25 cellular contexts compared by ENCODE assay signal in genomic region chr10:117754770-117755510, GRCh38.
DNase-seq lines count a peak whose midpoint lies in the region; ATAC-seq, FAIRE-seq and TF ChIP-seq lines count a peak whose summit lies in the region.
"Had no signal": no experiment of that assay in that cellular context is flagged by ENCODE, and none has a peak within 500 bp of the region (broad histone marks: within the 10 kb centered on the region; RNA-seq: fewer than 3 reads in every experiment).

No MANE protein-coding gene starts in this region.

- H3K27ac ChIP-seq in H9 (ENCODE audit: insufficient read length, low read depth, low read length) (no peak overlapping the region), K562 (ENCODE audit: extremely low read depth, low read depth, low read length) (no peak overlapping the region), neural progenitor cell (no peak overlapping the region)
- H3K27ac ChIP-seq: A549, GM23248, PC-9, SJCRH30 had no signal

- POLR2A ChIA-PET in K562 (lab: Yijun Ruan, JAX), result no interaction called here

- H3K18ac ChIP-seq in H9 (ENCODE audit: insufficient read length, low read depth, low read length), result no peak overlapping the region

- H3K4me1 Mint-ChIP-seq in H9, result peaks cover 5 to 12% of the 10 kb centered on the region in 2 experiments; a peak in 3 of 4 replicates
- peaks cover 13% of the 10 kb centered on the region for H3K4me1 Mint-ChIP-seq in neural progenitor cell
- H3K4me1 Mint-ChIP-seq in natural killer cell treated with Interleukin-12 subunit alpha and Interleukin-12 subunit beta and Interleukin-15 and Interleukin-18, amount 100 ng/mL, for 72 hours (ENCODE audit: low read depth in 2 of 2), result no peaks in the 10 kb centered on the region
- H3K4me1 Mint-ChIP-seq: CD4-positive, alpha-beta memory T cell had no signal

- H3K27ac Mint-ChIP-seq in H9 (no peak overlapping the region), neural progenitor cell (peak overlapping the region; percentile 17)
- H3K27ac Mint-ChIP-seq in natural killer cell treated with Interleukin-12 subunit alpha and Interleukin-12 subunit beta and Interleukin-15 and Interleukin-18, amount 100 ng/mL, for 72 hours, result no peak overlapping the region
- H3K27ac Mint-ChIP-seq: CD4-positive, alpha-beta memory T cell had no signal

- H2AK5ac ChIP-seq in H9 (ENCODE audit: insufficient read length, low read length), result no peak overlapping the region

- no peak overlapping the region for H3K14ac ChIP-seq in H9 (ENCODE audit: insufficient read depth, low read length)

- no peak for DNase-seq in H9
- peak; percentile 66 for DNase-seq in NCI-H146 treated with DMSO at 0.1 percent for 48 hours (lab: John Stamatoyannopoulos, UW; ENCODE audit: unreplicated experiment)
- no peak for DNase-seq in K562 (ENCODE audit: extremely low read depth in 1 of 4, low spot score in 3 of 4)
- no peak for DNase-seq in neural progenitor cell (ENCODE audit: low spot score)
- DNase-seq in natural killer cell treated with Interleukin-12 subunit alpha and Interleukin-12 subunit beta and Interleukin-15 and Interleukin-18, amount 100 ng/mL, for 72 hours (ENCODE audit: low spot score), result no peak
- no peak for DNase-seq in NOMO-1 treated with DMSO at 0.1 percent for 48 hours (lab: John Stamatoyannopoulos, UW; ENCODE audit: unreplicated experiment)
- DNase-seq: C1 segment of cervical spinal cord; CD4-positive, alpha-beta memory T cell; COR-L47; GM23248; MV-4-11; NCI-H1105; NCI-H1436 treated with DMSO at 0.1 percent for 48 hours; NCI-H2029; NCI-H446; NCI-H524 treated with DMSO at 0.1 percent for 48 hours; PC-9; SJCRH30 had no signal

- no peak overlapping the region for H2BK120ac ChIP-seq in H9 (ENCODE audit: low read depth, low read length, poor library complexity, severe bottlenecking)

- no peak overlapping the region for H4K5ac ChIP-seq in H9 (ENCODE audit: insufficient read length, low read depth, low read length)

- H3K23ac ChIP-seq in H9 (ENCODE audit: insufficient read length, low read depth, low read length), result no peak overlapping the region

- no peaks in the 10 kb centered on the region for H3K79me1 ChIP-seq in H9 (ENCODE audit: insufficient read depth, low read depth, low read length, poor library complexity, severe bottlenecking)

- H3K36me3 Mint-ChIP-seq in H9 (ENCODE audit: insufficient read depth in 1 of 3, low read depth in 3 of 3) (no peaks in the 10 kb centered on the region; a peak in 1 of 7 replicates), neural progenitor cell (peaks cover 1% of the 10 kb centered on the region)
- H3K36me3 Mint-ChIP-seq in natural killer cell treated with Interleukin-12 subunit alpha and Interleukin-12 subunit beta and Interleukin-15 and Interleukin-18, amount 100 ng/mL, for 72 hours, result no peaks in the 10 kb centered on the region
- H3K36me3 Mint-ChIP-seq: CD4-positive, alpha-beta memory T cell had no signal

- no peak overlapping the region for H2BK15ac ChIP-seq in H9 (ENCODE audit: low read depth, low read length)

- no peak overlapping the region for H4K8ac ChIP-seq in H9 (replicated peaks; ENCODE audit: insufficient read length, low read depth, low read length)

- H3K56ac ChIP-seq in H9 (ENCODE audit: insufficient read length, low read depth, low read length), result no peak overlapping the region

- H3K9me3 Mint-ChIP-seq in H9, result no peaks in the 10 kb centered on the region
- no peaks in the 10 kb centered on the region for H3K9me3 Mint-ChIP-seq in neural progenitor cell
- no peaks in the 10 kb centered on the region for H3K9me3 Mint-ChIP-seq in natural killer cell treated with Interleukin-12 subunit alpha and Interleukin-12 subunit beta and Interleukin-15 and Interleukin-18, amount 100 ng/mL, for 72 hours

- WGBS in H9 (ENCODE audit: extremely low coverage, insufficient read length, low lambda C conversion rate), result no CpG with 5 or more reads among the region's 10 CpGs
- 8% methylated on average over 8 of the region's 10 CpGs for WGBS in K562 (ENCODE audit: insufficient coverage, low coverage, missing lambda C conversion rate)

- H2AFZ ChIP-seq in H9 (ENCODE audit: low read length) (no peak overlapping the region), K562 (ENCODE audit: low read depth, low read length) (no peak overlapping the region), neural progenitor cell (replicated peaks) (no peak overlapping the region)
- H2AFZ ChIP-seq: GM23248, PC-9 had no signal

- no peak for TF ChIP-seq RAD21 in K562 (CRISPR knock-in tag; conservative IDR thresholded peaks at IDR 0.05 in 1 of 2, IDR thresholded peaks at IDR 0.05 in 1 of 2)

- in situ Hi-C loops in K562 (cut with MboI), result no loop called here

- no peak overlapping the region for H2BK20ac ChIP-seq in H9 (ENCODE audit: low read depth, low read length, poor library complexity, severe bottlenecking)

- TF ChIP-seq POLR2A in K562 (conservative IDR thresholded peaks at IDR 0.05), result no peak

- ATAC-seq in K562, result peak; percentile 42; the same call in 1 of the 3 replicates
- ATAC-seq in natural killer cell treated with Interleukin-12 subunit alpha and Interleukin-12 subunit beta and Interleukin-15 and Interleukin-18, amount 100 ng/mL, for 72 hours, result no peak
- no peak for ATAC-seq in HG03469 (IDR thresholded peaks at IDR 0.05; ENCODE audit: unreplicated experiment)
- no peak for ATAC-seq in HG02610 (IDR thresholded peaks at IDR 0.05; ENCODE audit: unreplicated experiment)
- ATAC-seq: A549, Right ventricle myocardium inferior, SK-N-SH treated with all-trans-retinoic acid at 6 μM for 48 hours had no signal

- H3K36me3 ChIP-seq in K562 (ENCODE audit: control insufficient read depth, insufficient read depth, low read length) (no peaks in the 10 kb centered on the region), neural progenitor cell (no peaks in the 10 kb centered on the region)
- H3K36me3 ChIP-seq: HAP-1, SJCRH30 had no signal

- H3K23me2 ChIP-seq in H9 (ENCODE audit: insufficient read length, low read depth, low read length, poor library complexity, severe bottlenecking), result no peaks in the 10 kb centered on the region

- H3K9me3 ChIP-seq in H9 (ENCODE audit: control insufficient read depth, low read depth, low read length) (no peaks in the 10 kb centered on the region), K562 (replicated peaks; ENCODE audit: control insufficient read depth, insufficient read depth, low read depth, low read length) (no peaks in the 10 kb centered on the region), neural progenitor cell (ENCODE audit: low read depth) (no peaks in the 10 kb centered on the region)
- H3K9me3 ChIP-seq: HAP-1, SJCRH30 had no signal

- TF ChIP-seq EP300 in K562 (IDR thresholded peaks at IDR 0.05; ENCODE audit: low read length), result no peak

- H3K27me3 ChIP-seq in H9 (ENCODE audit: insufficient read depth, low read length) (no peaks in the 10 kb centered on the region), K562 (ENCODE audit: control insufficient read depth in 2 of 2, insufficient read depth in 2 of 2, low read length in 2 of 2) (no peaks in the 10 kb centered on the region; a peak in 1 of 5 replicates), neural progenitor cell (no peaks in the 10 kb centered on the region)
- H3K27me3 ChIP-seq: SJCRH30 had no signal

- no peaks in the 10 kb centered on the region for H3K9me1 ChIP-seq in K562 (ENCODE audit: control insufficient read depth, insufficient read depth, low read length)

- peak overlapping the region; percentile 37 for H3T11ph ChIP-seq in H9 (ENCODE audit: low read length)

- CTCF ChIA-PET in K562 (lab: Yijun Ruan, JAX; ENCODE audit: low intra/inter-chr PET ratio), result no interaction called here

- no TSS peak for BruUV-seq in K562 (replicated peaks; lab: Mats Ljungman, UMichigan)

- H2BK12ac ChIP-seq in H9 (ENCODE audit: insufficient read length, low read depth, low read length), result no peak overlapping the region

- H3K4me1 ChIP-seq in H9 (ENCODE audit: insufficient read depth, low read length), result no peaks in the 10 kb centered on the region
- H3K4me1 ChIP-seq in K562 (replicated peaks in 1 of 2; ENCODE audit: control insufficient read depth in 2 of 2, insufficient read depth in 2 of 2, low read length in 2 of 2), result peaks cover 0 to 2% of the 10 kb centered on the region in 2 experiments; a peak in 1 of 5 replicates
- H3K4me1 ChIP-seq in neural progenitor cell, result peaks cover 11% of the 10 kb centered on the region
- H3K4me1 ChIP-seq: A549, SJCRH30 had no signal

- H4K20me1 ChIP-seq in H9 (ENCODE audit: control insufficient read depth, insufficient read depth, insufficient read length), result no peaks in the 10 kb centered on the region
- no peaks in the 10 kb centered on the region for H4K20me1 ChIP-seq in K562 (replicated peaks; ENCODE audit: control insufficient read depth, insufficient read depth, low read length)
- H4K20me1 ChIP-seq in neural progenitor cell (ENCODE audit: low read depth), result no peaks in the 10 kb centered on the region

- no peak overlapping the region for H2BK5ac ChIP-seq in H9 (ENCODE audit: insufficient read length, low read length)

- no peak overlapping the region for H4K91ac ChIP-seq in H9 (ENCODE audit: insufficient read length, low read depth, low read length)

- H3K4me3 ChIP-seq in K562 (no peak overlapping the region), neural progenitor cell (no peak overlapping the region)
- H3K4me3 ChIP-seq: A549, GM23248, HAP-1, PC-9, SJCRH30 had no signal

- H3K9ac ChIP-seq in H9 (ENCODE audit: extremely low read depth, insufficient read length, low read length) (no peak overlapping the region), K562 (ENCODE audit: insufficient read depth in 1 of 2, low read depth in 2 of 2, low read length in 2 of 2) (no peak overlapping the region), neural progenitor cell (no peak overlapping the region)
- H3K9ac ChIP-seq: GM23248 had no signal

- H3K79me2 ChIP-seq in H9 (ENCODE audit: insufficient read depth, low read length) (no peaks in the 10 kb centered on the region), K562 (ENCODE audit: control insufficient read depth, insufficient read depth, low read length) (no peaks in the 10 kb centered on the region), neural progenitor cell (ENCODE audit: low read depth) (no peaks in the 10 kb centered on the region)

- peaks cover 4% of the 10 kb centered on the region for H3K27me3 Mint-ChIP-seq in H9 (ENCODE audit: low read depth)
- H3K27me3 Mint-ChIP-seq in neural progenitor cell (ENCODE audit: insufficient read depth, low read depth), result peaks cover 4% of the 10 kb centered on the region
- H3K27me3 Mint-ChIP-seq in natural killer cell treated with Interleukin-12 subunit alpha and Interleukin-12 subunit beta and Interleukin-15 and Interleukin-18, amount 100 ng/mL, for 72 hours, result peaks cover 8 to 10% of the 10 kb centered on the region in 2 donors

- no peaks in the 10 kb centered on the region for H3F3A ChIP-seq in neural progenitor cell (ENCODE audit: low read depth)

- H3K4ac ChIP-seq in H9 (ENCODE audit: low read depth, low read length), result no peak overlapping the region

- TF ChIP-seq CTCF in H9 (conservative IDR thresholded peaks at IDR 0.05), result no peak
- TF ChIP-seq CTCF in K562 (IDR thresholded peaks at IDR 0.05 in 2 of 3, conservative IDR thresholded peaks at IDR 0.05 in 1 of 3; ENCODE audit: insufficient read depth in 2 of 3, low read depth in 1 of 3, low read length in 3 of 3), result no peak
- TF ChIP-seq CTCF in neural progenitor cell (IDR thresholded peaks at IDR 0.05), result no peak

- FAIRE-seq in K562 (lab: Jason Lieb, UNC), result no peak
- FAIRE-seq: A549, G401.6 had no signal

- intact Hi-C loops in K562 (cut with micrococcal nuclease), result no loop called here

- H3K4me2 ChIP-seq in H9 (ENCODE audit: insufficient read depth, insufficient read length, low read length) (no peak overlapping the region), K562 (ENCODE audit: insufficient read depth, low read length) (no peak overlapping the region), neural progenitor cell (no peak overlapping the region)
- H3K4me2 ChIP-seq: A549, PC-9 had no signal

- no peak overlapping the region for H3K4me3 Mint-ChIP-seq in H9
- no peak overlapping the region for H3K4me3 Mint-ChIP-seq in neural progenitor cell
- no peak overlapping the region for H3K4me3 Mint-ChIP-seq in natural killer cell treated with Interleukin-12 subunit alpha and Interleukin-12 subunit beta and Interleukin-15 and Interleukin-18, amount 100 ng/mL, for 72 hours
- H3K4me3 Mint-ChIP-seq: CD4-positive, alpha-beta memory T cell had no signal
